ENCODE assay signal across 8 cellular contexts in genomic region chr10:101066890-101067355, GRCh38. TPM values are rescaled to one million over a fixed set of nuclear protein-coding genes. Genes with fewer than 3 reads are reported as not detected.
DNase-seq lines count a peak whose midpoint lies in the region; TF ChIP-seq lines count a peak whose summit lies in the region.

No MANE protein-coding gene starts in this region.

- H3K4me1 ChIP-seq in right atrium auricular region, result peaks cover 0 to 56% of the 10 kb centered on the region in 2 donors
- peaks cover 36% of the 10 kb centered on the region for H3K4me1 ChIP-seq in smooth muscle cell (ENCODE audit: low read depth)

- TF ChIP-seq CTCF in VCaP (conservative IDR thresholded peaks at IDR 0.05) (peak; percentile 8; the same call in 1 of the 2 replicates), right atrium auricular region (IDR thresholded peaks at IDR 0.05) (no peak), smooth muscle cell (IDR thresholded peaks at IDR 0.05; ENCODE audit: borderline replicate concordance, insufficient read depth, poor library complexity, severe bottlenecking) (no peak)

- H3K79me2 ChIP-seq in smooth muscle cell (ENCODE audit: low read depth), result no peaks in the 10 kb centered on the region

- DNase-seq in NCI-H1417 (lab: John Stamatoyannopoulos, UW) (peak in 2 of 3 experiments; percentile 52 to 57), NCI-H1417 treated with DMSO at 0.1 percent for 48 hours (lab: John Stamatoyannopoulos, UW) (no peak), right atrium auricular region (ENCODE audit: low spot score) (no peak), smooth muscle cell (lab: John Stamatoyannopoulos, UW; ENCODE audit: unreplicated experiment) (no peak), retina (no peak), NCI-H345 treated with DMSO at 0.1 percent for 48 hours (lab: John Stamatoyannopoulos, UW; ENCODE audit: unreplicated experiment) (no peak)
- no peak for DNase-seq in stimulated activated CD4-positive, alpha-beta T cell treated with anti-CD3 and anti-CD28 coated beads, Interleukin-2, amount 100 ng/mL, for 48 hours

- H3K27me3 ChIP-seq in right atrium auricular region, result no peaks in the 10 kb centered on the region
- no peaks in the 10 kb centered on the region for H3K27me3 ChIP-seq in smooth muscle cell (ENCODE audit: low read depth)

- H4K20me1 ChIP-seq in smooth muscle cell (ENCODE audit: low read depth), result no peaks in the 10 kb centered on the region

- peak overlapping the region; percentile 8 for H3K9ac ChIP-seq in smooth muscle cell (ENCODE audit: low read depth)

- WGBS in smooth muscle cell (ENCODE audit: low lambda C conversion rate), result under 1% methylated on average over 15 of the region's 31 CpGs

- H3K36me3 ChIP-seq in right atrium auricular region (no peaks in the 10 kb centered on the region), smooth muscle cell (ENCODE audit: low read depth) (no peaks in the 10 kb centered on the region)

- H3F3A ChIP-seq in smooth muscle cell (ENCODE audit: low read depth), result peaks cover 18% of the 10 kb centered on the region

- peak overlapping the region; percentile 97 for H3K4me2 ChIP-seq in smooth muscle cell

- H3K4me3 ChIP-seq in right atrium auricular region (peak overlapping the region; percentile 47 to 61), smooth muscle cell (peak overlapping the region; percentile 66)

- H3K27ac ChIP-seq in VCaP, result peak overlapping the region; percentile 94
- H3K27ac ChIP-seq in right atrium auricular region, result peak overlapping the region; percentile 75
- H3K27ac ChIP-seq in smooth muscle cell (ENCODE audit: low read depth), result peak overlapping the region; percentile 17

- peak overlapping the region; percentile 84 for H2AFZ ChIP-seq in smooth muscle cell (ENCODE audit: low read depth)

- H3K9me3 ChIP-seq in right atrium auricular region (no peaks in the 10 kb centered on the region), smooth muscle cell (replicated peaks; ENCODE audit: low read depth) (no peaks in the 10 kb centered on the region)

RNA-seq across cellular contexts. Expression of gene KAZALD1, which starts 5.1 kb away (rescaled TPM):
- 1 to 10 TPM; 7.0 to 7.5 TPM for total RNA-seq in right atrium auricular region
- 11.5 and 13.1 TPM in 2 replicates for total RNA-seq in smooth muscle cell
- polyA plus RNA-seq in smooth muscle cell, result 20.3 and 20.4 TPM in 2 replicates

RNA-seq across cellular contexts. Expression of gene SFXN3, which starts 35.9 kb away (rescaled TPM):
- total RNA-seq in right atrium auricular region (10 to 100 TPM; 16.4 to 42.9 TPM), smooth muscle cell (79.1 and 86.9 TPM in 2 replicates)
- 92.1 and 120 TPM in 2 replicates for polyA plus RNA-seq in smooth muscle cell

RNA-seq across cellular contexts. Expression of gene PDZD7, which starts 36.0 kb away (rescaled TPM):
- 1 to 10 TPM in 1 of 2 donors, under 1 TPM in 1; 0.59 to 1.3 TPM for total RNA-seq in right atrium auricular region
- total RNA-seq in smooth muscle cell, result 2.0 and 4.5 TPM in 2 replicates
- polyA plus RNA-seq in smooth muscle cell, result 0.93 and 4.2 TPM in 2 replicates

Comparison
In these comparisons a context has a peak if more than half of its experiments do, and no peak if none do; other contexts are left out.
1. DNase-seq: peak in NCI-H1417 (2 of 3); none in NCI-H1417 treated with DMSO at 0.1 percent for 48 hours (single experiment), right atrium auricular region (single experiment), smooth muscle cell (single experiment), stimulated activated CD4-positive, alpha-beta T cell treated with anti-CD3 and anti-CD28 coated beads, Interleukin-2, amount 100 ng/mL, for 48 hours (0 of 2), retina (single experiment) and NCI-H345 treated with DMSO at 0.1 percent for 48 hours (single experiment).
2. H3K27ac ChIP-seq: peak in every context shown above with its lines; median percentile 94 in VCaP; 75 in right atrium auricular region; 17 in smooth muscle cell.